In the genomic region with DNA sequence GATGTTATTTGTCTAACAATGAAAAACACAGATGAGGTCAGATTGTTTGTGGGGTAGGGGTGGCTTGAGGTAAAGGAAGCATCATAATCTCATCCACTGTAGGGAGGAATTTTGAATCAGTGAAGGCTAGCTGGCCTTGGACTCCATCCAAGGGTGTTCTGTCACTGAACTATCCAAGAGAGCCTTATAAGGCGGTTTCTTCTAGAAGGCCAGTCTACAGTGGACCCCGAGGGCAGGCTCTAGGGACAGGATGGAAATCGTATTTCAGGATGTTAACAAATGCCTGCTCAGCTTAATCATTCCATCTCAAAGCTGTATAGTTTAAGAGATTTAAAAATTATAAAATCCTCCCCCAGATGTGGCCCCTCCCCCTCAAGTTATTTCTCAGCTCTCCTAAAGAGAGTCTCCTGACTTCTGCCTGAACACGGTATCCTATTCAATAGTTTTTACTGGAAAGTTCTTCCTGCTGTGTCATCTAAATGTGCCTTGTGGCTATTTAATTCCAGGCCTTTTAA, we compare ENCODE assay signal across 7 cellular contexts. TPM values are rescaled to one million over a fixed set of nuclear protein-coding genes. Genes with fewer than 3 reads are reported as not detected.
DNase-seq lines count a peak whose midpoint lies in the region; ATAC-seq, FAIRE-seq and TF ChIP-seq lines count a peak whose summit lies in the region.

No MANE protein-coding gene starts in this region.

- H3K9ac ChIP-seq in SK-N-MC (ENCODE audit: insufficient read length), result peak overlapping the region; percentile 4
- H3K9ac ChIP-seq in muscle layer of colon (ENCODE audit: low read length), result peak overlapping the region; percentile 37

- TF ChIP-seq CTCF in fibroblast of mammary gland (conservative IDR thresholded peaks at IDR 0.05; ENCODE audit: control insufficient read depth, insufficient read depth, low read depth, low read length), result no peak
- no peak for TF ChIP-seq CTCF in Calu3 (IDR thresholded peaks at IDR 0.05; ENCODE audit: unreplicated experiment)

- H3K9me3 ChIP-seq in SK-N-MC (ENCODE audit: low read depth, low read length) (no peaks in the 10 kb centered on the region), muscle layer of colon (ENCODE audit: low read length) (no peaks in the 10 kb centered on the region)

- no peak overlapping the region for H3K4me3 Mint-ChIP-seq in Calu3 (ENCODE audit: low read depth, unreplicated experiment)
- no peak overlapping the region for H3K4me3 Mint-ChIP-seq in T-cell

- peak overlapping the region; percentile 34 for H3K4me3 ChIP-seq in SK-N-MC
- H3K4me3 ChIP-seq in fibroblast of mammary gland (ENCODE audit: control insufficient read depth, low read depth, low read length), result no peak overlapping the region
- no peak overlapping the region for H3K4me3 ChIP-seq in muscle layer of colon (ENCODE audit: low read depth in 1 of 2, low read length in 2 of 2)

- H3K36me3 Mint-ChIP-seq in Calu3 (ENCODE audit: insufficient read depth, unreplicated experiment) (no peaks in the 10 kb centered on the region), T-cell (no peaks in the 10 kb centered on the region)

- intact Hi-C loops in Calu3 (cut with micrococcal nuclease; ENCODE audit: unreplicated experiment), result no loop called here

- H3K27me3 ChIP-seq in muscle layer of colon (ENCODE audit: control insufficient read depth in 1 of 2, insufficient read depth in 2 of 2, low read length in 2 of 2), result no peaks in the 10 kb centered on the region

- POLR2A ChIA-PET in T-cell (lab: Charles Lee), result no interaction called here

- H3K4me1 Mint-ChIP-seq in Calu3 (ENCODE audit: low read depth, unreplicated experiment) (peaks cover 14% of the 10 kb centered on the region), T-cell (no peaks in the 10 kb centered on the region)

- no peak for DNase-seq in SK-N-MC (ENCODE audit: low read depth, low spot score)
- DNase-seq in fibroblast of mammary gland (ENCODE audit: low read depth), result peak; percentile 95
- peak; percentile 36 for DNase-seq in urothelium cell line (ENCODE audit: low spot score)
- DNase-seq in Calu3, result no peak
- DNase-seq in T-cell, result no peak

- H3K27ac ChIP-seq in SK-N-MC (peak overlapping the region; percentile 52), muscle layer of colon (ENCODE audit: low read depth, low read length) (peak overlapping the region; percentile 96)

- CTCF ChIA-PET in Calu3 (lab: Charles Lee), result no interaction called here
- CTCF ChIA-PET in T-cell (lab: Charles Lee), result no interaction called here

- ATAC-seq in GM18907 (IDR thresholded peaks at IDR 0.05; ENCODE audit: unreplicated experiment) (no peak), T-cell (replicated peaks in 1 of 4) (no peak)

- H3K9me3 Mint-ChIP-seq in Calu3 (ENCODE audit: low read depth, unreplicated experiment) (no peaks in the 10 kb centered on the region), T-cell (no peaks in the 10 kb centered on the region)

- H3K36me3 ChIP-seq in SK-N-MC (ENCODE audit: insufficient read depth, low read length) (no peaks in the 10 kb centered on the region), muscle layer of colon (ENCODE audit: insufficient read depth, low read length) (peaks cover 5% of the 10 kb centered on the region)

- H3K27me3 Mint-ChIP-seq in Calu3 (ENCODE audit: unreplicated experiment) (no peaks in the 10 kb centered on the region), T-cell (peaks cover 10 to 11% of the 10 kb centered on the region in 2 donors)

- H3K27ac Mint-ChIP-seq in Calu3 (ENCODE audit: unreplicated experiment) (no peak overlapping the region), T-cell (no peak overlapping the region)

- no TSS peak for BruUV-seq in Calu3 (replicated peaks; lab: Mats Ljungman, UMichigan)

- peak; percentile 55 for FAIRE-seq in urothelium cell line (lab: Jason Lieb, UNC)

- H3K4me1 ChIP-seq in muscle layer of colon (ENCODE audit: insufficient read depth, low read length), result peaks cover 75% of the 10 kb centered on the region

RNA-seq across cellular contexts. Expression of a gene that starts 8.1 kb away (rescaled TPM):
- total RNA-seq in Calu3 (2022), result 12.0 and 20.6 TPM in 2 replicates
- 1 to 10 TPM in 4 of 5 donors, not detected in 1; 1.9 to 2.4 (median 2.0) TPM for total RNA-seq in T-cell

Comparison
In these comparisons a context has a peak if more than half of its experiments do, and no peak if none do; other contexts are left out.
1. DNase-seq: peak in fibroblast of mammary gland (single experiment) and urothelium cell line (single experiment); none in SK-N-MC (single experiment), Calu3 (single experiment) and T-cell (0 of 34).